In genomic region chr12:13049816-13050215, GRCh38 we compare ENCODE assay signal across 1 cellular context.
TF ChIP-seq lines count a peak whose summit lies in the region.

No MANE protein-coding gene starts in this region.

TF ChIP-seq in H1, 55 proteins besides CTCF, POLR2A, EP300 and RAD21 (continued from another document):
- TF ChIP-seq FOSL1 (IDR thresholded peaks at IDR 0.05; ENCODE audit: insufficient read depth, low read depth, low read length) = no peak
- no peak for TF ChIP-seq CBX8 (IDR thresholded peaks at IDR 0.05; ENCODE audit: borderline replicate concordance, low read depth, low read length)
- TF ChIP-seq TCF12 (IDR thresholded peaks at IDR 0.05; ENCODE audit: low read depth, low read length) = no peak
- no peak for TF ChIP-seq RFX5 (IDR thresholded peaks at IDR 0.05; ENCODE audit: borderline replicate concordance, low read depth, low read length)
- TF ChIP-seq SIX5 (IDR thresholded peaks at IDR 0.05; ENCODE audit: low read depth, low read length) = no peak
- no peak for TF ChIP-seq CEBPB (IDR thresholded peaks at IDR 0.05; ENCODE audit: low read depth, low read length)
- no peak for TF ChIP-seq CTBP2 (IDR thresholded peaks at IDR 0.05; ENCODE audit: borderline replicate concordance, insufficient read depth, insufficient read length, low read length)
- no peak for TF ChIP-seq NRF1 (IDR thresholded peaks at IDR 0.05; ENCODE audit: low read depth, low read length)
- TF ChIP-seq ZNF274 (IDR thresholded peaks at IDR 0.05; ENCODE audit: borderline replicate concordance, extremely low read depth, low read length) = no peak
- no peak for TF ChIP-seq CHD1 (IDR thresholded peaks at IDR 0.05; ENCODE audit: low read depth, low read length)
- TF ChIP-seq POLR2AphosphoS5 (IDR thresholded peaks at IDR 0.05; ENCODE audit: low read depth, low read length) = no peak
